2 cellular contexts compared by ENCODE assay signal in the genomic region with DNA sequence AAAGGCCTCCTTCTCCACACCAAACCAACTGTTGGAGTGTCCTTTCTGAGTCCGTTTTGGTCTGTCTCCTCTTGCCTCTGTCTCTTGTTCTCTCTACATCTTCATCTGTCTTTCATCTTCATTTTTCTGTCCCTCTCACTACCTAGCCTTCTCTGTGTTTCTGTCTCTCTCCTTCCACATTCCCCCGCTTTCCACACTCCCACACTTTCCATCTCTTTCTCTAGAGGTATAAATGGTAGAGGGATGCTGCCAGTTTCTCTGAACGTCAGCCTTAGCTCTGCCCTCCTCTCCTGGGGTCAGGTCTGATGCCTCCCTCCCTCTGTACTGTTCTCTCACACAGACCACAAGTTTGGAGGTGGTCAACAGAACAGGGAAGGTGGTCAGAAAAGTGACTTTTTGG.
TF ChIP-seq lines count a peak whose summit lies in the region.

No MANE protein-coding gene starts in this region.

TF ChIP-seq in H1, 55 proteins besides CTCF, POLR2A, EP300 and RAD21:
- TF ChIP-seq SUZ12 (IDR thresholded peaks at IDR 0.05; ENCODE audit: low read length) = no peak

TF ChIP-seq in WTC11, 78 proteins besides CTCF, POLR2A, EP300 and RAD21:
- TF ChIP-seq GABPB1 (CRISPR knock-in tag; IDR thresholded peaks at IDR 0.05) = no peak
- TF ChIP-seq ZNF416 (CRISPR knock-in tag; IDR thresholded peaks at IDR 0.05) = no peak
- TF ChIP-seq ESRRA (CRISPR knock-in tag; IDR thresholded peaks at IDR 0.05; ENCODE audit: borderline replicate concordance) = no peak
- TF ChIP-seq, protein P1, sequence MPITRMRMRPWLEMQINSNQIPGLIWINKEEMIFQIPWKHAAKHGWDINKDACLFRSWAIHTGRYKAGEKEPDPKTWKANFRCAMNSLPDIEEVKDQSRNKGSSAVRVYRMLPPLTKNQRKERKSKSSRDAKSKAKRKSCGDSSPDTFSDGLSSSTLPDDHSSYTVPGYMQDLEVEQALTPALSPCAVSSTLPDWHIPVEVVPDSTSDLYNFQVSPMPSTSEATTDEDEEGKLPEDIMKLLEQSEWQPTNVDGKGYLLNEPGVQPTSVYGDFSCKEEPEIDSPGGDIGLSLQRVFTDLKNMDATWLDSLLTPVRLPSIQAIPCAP (CRISPR knock-in tag; IDR thresholded peaks at IDR 0.05) = no peak
- TF ChIP-seq RELA (CRISPR knock-in tag; IDR thresholded peaks at IDR 0.05; ENCODE audit: borderline replicate concordance) = no peak
- TF ChIP-seq RORB (CRISPR knock-in tag; IDR thresholded peaks at IDR 0.05) = no peak
- no peak for TF ChIP-seq ZNF121 (CRISPR knock-in tag; IDR thresholded peaks at IDR 0.05)
- TF ChIP-seq, protein P2, sequence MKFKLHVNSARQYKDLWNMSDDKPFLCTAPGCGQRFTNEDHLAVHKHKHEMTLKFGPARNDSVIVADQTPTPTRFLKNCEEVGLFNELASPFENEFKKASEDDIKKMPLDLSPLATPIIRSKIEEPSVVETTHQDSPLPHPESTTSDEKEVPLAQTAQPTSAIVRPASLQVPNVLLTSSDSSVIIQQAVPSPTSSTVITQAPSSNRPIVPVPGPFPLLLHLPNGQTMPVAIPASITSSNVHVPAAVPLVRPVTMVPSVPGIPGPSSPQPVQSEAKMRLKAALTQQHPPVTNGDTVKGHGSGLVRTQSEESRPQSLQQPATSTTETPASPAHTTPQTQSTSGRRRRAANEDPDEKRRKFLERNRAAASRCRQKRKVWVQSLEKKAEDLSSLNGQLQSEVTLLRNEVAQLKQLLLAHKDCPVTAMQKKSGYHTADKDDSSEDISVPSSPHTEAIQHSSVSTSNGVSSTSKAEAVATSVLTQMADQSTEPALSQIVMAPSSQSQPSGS (CRISPR knock-in tag; IDR thresholded peaks at IDR 0.05; ENCODE audit: borderline replicate concordance, low read depth) = no peak
- TF ChIP-seq, protein P3, sequence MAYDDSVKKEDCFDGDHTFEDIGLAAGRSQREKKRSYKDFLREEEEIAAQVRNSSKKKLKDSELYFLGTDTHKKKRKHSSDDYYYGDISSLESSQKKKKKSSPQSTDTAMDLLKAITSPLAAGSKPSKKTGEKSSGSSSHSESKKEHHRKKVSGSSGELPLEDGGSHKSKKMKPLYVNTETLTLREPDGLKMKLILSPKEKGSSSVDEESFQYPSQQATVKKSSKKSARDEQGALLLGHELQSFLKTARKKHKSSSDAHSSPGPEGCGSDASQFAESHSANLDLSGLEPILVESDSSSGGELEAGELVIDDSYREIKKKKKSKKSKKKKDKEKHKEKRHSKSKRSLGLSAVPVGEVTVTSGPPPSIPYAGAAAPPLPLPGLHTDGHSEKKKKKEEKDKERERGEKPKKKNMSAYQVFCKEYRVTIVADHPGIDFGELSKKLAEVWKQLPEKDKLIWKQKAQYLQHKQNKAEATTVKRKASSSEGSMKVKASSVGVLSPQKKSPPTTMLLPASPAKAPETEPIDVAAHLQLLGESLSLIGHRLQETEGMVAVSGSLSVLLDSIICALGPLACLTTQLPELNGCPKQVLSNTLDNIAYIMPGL (CRISPR knock-in tag; IDR thresholded peaks at IDR 0.05) = no peak
- TF ChIP-seq, protein P4, sequence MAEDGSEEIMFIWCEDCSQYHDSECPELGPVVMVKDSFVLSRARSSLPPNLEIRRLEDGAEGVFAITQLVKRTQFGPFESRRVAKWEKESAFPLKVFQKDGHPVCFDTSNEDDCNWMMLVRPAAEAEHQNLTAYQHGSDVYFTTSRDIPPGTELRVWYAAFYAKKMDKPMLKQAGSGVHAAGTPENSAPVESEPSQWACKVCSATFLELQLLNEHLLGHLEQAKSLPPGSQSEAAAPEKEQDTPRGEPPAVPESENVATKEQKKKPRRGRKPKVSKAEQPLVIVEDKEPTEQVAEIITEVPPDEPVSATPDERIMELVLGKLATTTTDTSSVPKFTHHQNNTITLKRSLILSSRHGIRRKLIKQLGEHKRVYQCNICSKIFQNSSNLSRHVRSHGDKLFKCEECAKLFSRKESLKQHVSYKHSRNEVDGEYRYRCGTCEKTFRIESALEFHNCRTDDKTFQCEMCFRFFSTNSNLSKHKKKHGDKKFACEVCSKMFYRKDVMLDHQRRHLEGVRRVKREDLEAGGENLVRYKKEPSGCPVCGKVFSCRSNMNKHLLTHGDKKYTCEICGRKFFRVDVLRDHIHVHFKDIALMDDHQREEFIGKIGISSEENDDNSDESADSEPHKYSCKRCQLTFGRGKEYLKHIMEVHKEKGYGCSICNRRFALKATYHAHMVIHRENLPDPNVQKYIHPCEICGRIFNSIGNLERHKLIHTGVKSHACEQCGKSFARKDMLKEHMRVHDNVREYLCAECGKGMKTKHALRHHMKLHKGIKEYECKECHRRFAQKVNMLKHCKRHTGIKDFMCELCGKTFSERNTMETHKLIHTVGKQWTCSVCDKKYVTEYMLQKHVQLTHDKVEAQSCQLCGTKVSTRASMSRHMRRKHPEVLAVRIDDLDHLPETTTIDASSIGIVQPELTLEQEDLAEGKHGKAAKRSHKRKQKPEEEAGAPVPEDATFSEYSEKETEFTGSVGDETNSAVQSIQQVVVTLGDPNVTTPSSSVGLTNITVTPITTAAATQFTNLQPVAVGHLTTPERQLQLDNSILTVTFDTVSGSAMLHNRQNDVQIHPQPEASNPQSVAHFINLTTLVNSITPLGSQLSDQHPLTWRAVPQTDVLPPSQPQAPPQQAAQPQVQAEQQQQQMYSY (CRISPR knock-in tag; IDR thresholded peaks at IDR 0.05) = no peak
- TF ChIP-seq ZNF423 (CRISPR knock-in tag; IDR thresholded peaks at IDR 0.05) = no peak
- no peak for TF ChIP-seq TEAD4 (CRISPR knock-in tag; IDR thresholded peaks at IDR 0.05)
- TF ChIP-seq, protein P5, sequence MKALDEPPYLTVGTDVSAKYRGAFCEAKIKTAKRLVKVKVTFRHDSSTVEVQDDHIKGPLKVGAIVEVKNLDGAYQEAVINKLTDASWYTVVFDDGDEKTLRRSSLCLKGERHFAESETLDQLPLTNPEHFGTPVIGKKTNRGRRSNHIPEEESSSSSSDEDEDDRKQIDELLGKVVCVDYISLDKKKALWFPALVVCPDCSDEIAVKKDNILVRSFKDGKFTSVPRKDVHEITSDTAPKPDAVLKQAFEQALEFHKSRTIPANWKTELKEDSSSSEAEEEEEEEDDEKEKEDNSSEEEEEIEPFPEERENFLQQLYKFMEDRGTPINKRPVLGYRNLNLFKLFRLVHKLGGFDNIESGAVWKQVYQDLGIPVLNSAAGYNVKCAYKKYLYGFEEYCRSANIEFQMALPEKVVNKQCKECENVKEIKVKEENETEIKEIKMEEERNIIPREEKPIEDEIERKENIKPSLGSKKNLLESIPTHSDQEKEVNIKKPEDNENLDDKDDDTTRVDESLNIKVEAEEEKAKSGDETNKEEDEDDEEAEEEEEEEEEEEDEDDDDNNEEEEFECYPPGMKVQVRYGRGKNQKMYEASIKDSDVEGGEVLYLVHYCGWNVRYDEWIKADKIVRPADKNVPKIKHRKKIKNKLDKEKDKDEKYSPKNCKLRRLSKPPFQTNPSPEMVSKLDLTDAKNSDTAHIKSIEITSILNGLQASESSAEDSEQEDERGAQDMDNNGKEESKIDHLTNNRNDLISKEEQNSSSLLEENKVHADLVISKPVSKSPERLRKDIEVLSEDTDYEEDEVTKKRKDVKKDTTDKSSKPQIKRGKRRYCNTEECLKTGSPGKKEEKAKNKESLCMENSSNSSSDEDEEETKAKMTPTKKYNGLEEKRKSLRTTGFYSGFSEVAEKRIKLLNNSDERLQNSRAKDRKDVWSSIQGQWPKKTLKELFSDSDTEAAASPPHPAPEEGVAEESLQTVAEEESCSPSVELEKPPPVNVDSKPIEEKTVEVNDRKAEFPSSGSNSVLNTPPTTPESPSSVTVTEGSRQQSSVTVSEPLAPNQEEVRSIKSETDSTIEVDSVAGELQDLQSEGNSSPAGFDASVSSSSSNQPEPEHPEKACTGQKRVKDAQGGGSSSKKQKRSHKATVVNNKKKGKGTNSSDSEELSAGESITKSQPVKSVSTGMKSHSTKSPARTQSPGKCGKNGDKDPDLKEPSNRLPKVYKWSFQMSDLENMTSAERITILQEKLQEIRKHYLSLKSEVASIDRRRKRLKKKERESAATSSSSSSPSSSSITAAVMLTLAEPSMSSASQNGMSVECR (CRISPR knock-in tag; IDR thresholded peaks at IDR 0.05; ENCODE audit: borderline replicate concordance) = no peak
- no peak for TF ChIP-seq KAT7 (CRISPR knock-in tag; IDR thresholded peaks at IDR 0.05; ENCODE audit: borderline replicate concordance)
- TF ChIP-seq, protein P6, sequence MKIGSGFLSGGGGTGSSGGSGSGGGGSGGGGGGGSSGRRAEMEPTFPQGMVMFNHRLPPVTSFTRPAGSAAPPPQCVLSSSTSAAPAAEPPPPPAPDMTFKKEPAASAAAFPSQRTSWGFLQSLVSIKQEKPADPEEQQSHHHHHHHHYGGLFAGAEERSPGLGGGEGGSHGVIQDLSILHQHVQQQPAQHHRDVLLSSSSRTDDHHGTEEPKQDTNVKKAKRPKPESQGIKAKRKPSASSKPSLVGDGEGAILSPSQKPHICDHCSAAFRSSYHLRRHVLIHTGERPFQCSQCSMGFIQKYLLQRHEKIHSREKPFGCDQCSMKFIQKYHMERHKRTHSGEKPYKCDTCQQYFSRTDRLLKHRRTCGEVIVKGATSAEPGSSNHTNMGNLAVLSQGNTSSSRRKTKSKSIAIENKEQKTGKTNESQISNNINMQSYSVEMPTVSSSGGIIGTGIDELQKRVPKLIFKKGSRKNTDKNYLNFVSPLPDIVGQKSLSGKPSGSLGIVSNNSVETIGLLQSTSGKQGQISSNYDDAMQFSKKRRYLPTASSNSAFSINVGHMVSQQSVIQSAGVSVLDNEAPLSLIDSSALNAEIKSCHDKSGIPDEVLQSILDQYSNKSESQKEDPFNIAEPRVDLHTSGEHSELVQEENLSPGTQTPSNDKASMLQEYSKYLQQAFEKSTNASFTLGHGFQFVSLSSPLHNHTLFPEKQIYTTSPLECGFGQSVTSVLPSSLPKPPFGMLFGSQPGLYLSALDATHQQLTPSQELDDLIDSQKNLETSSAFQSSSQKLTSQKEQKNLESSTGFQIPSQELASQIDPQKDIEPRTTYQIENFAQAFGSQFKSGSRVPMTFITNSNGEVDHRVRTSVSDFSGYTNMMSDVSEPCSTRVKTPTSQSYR (CRISPR knock-in tag; IDR thresholded peaks at IDR 0.05) = no peak
- TF ChIP-seq TEAD1 (CRISPR knock-in tag; IDR thresholded peaks at IDR 0.05) = no peak
